In the genomic region with DNA sequence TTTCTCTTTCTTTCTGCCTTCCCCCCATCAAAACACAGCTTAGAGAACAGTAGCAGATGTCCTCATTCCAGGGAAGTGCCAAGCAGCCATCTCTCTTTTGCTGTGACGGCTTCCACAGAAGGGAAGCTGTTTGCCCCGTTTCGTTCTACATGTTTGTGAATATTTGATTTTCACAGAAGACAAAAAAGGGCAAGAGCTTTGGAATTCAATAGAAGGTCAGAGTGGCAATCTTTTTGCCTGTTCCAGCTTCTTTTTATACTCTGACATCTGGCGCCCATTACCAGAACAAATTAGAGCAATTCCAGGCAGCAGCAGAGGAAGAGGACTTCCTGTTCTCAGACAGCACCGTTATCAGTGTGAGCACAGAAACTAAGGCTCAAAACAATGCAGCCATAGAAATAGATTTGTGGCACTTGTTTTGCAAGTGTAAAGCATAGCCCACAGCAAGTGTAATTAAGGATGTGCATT, we compare ENCODE assay signal across 12 cellular contexts.
DNase-seq lines count a peak whose midpoint lies in the region; ATAC-seq and TF ChIP-seq lines count a peak whose summit lies in the region.
"Had no signal": no experiment of that assay in that cellular context is flagged by ENCODE, and none has a peak within 500 bp of the region (broad histone marks: within the 10 kb centered on the region; RNA-seq: fewer than 3 reads in every experiment).

No MANE protein-coding gene starts in this region.

- no peak overlapping the region for H3K4me3 Mint-ChIP-seq in natural killer cell treated with Interleukin-12 subunit alpha and Interleukin-12 subunit beta and Interleukin-15 and Interleukin-18, amount 100 ng/mL, for 72 hours
- H3K4me3 Mint-ChIP-seq: naive thymus-derived CD8-positive, alpha-beta T cell had no signal

- H3K4me2 ChIP-seq in OCI-LY3 (ENCODE audit: low read length), result peak overlapping the region; percentile 56
- H3K4me2 ChIP-seq: BLaER1, KMS-11 had no signal

- no peaks in the 10 kb centered on the region for H3K79me2 ChIP-seq in OCI-LY3 (ENCODE audit: low read length)

- no peaks in the 10 kb centered on the region for H3K36me3 ChIP-seq in OCI-LY3 (replicated peaks; ENCODE audit: low read depth, low read length)
- no peaks in the 10 kb centered on the region for H3K36me3 ChIP-seq in thyroid gland
- H3K36me3 ChIP-seq: BLaER1 had no signal

- TF ChIP-seq POLR2A in thyroid gland (IDR thresholded peaks at IDR 0.05), result no peak

- peaks cover 7% of the 10 kb centered on the region for H3K9me3 Mint-ChIP-seq in natural killer cell treated with Interleukin-12 subunit alpha and Interleukin-12 subunit beta and Interleukin-15 and Interleukin-18, amount 100 ng/mL, for 72 hours

- H3K27ac ChIP-seq in OCI-LY3 (ENCODE audit: low read length), result no peak overlapping the region
- peak overlapping the region; percentile 54 to 97 (median 88) for H3K27ac ChIP-seq in dorsolateral prefrontal cortex
- no peak overlapping the region for H3K27ac ChIP-seq in thyroid gland
- H3K27ac ChIP-seq: BLaER1, KMS-11 had no signal

- H3K4me1 Mint-ChIP-seq in natural killer cell treated with Interleukin-12 subunit alpha and Interleukin-12 subunit beta and Interleukin-15 and Interleukin-18, amount 100 ng/mL, for 72 hours (ENCODE audit: low read depth in 2 of 2), result no peaks in the 10 kb centered on the region
- H3K4me1 Mint-ChIP-seq: naive thymus-derived CD8-positive, alpha-beta T cell had no signal

- no peak for ATAC-seq in HG02840 (IDR thresholded peaks at IDR 0.05; ENCODE audit: low FRiP score, unreplicated experiment)
- no peak for ATAC-seq in natural killer cell treated with Interleukin-12 subunit alpha and Interleukin-12 subunit beta and Interleukin-15 and Interleukin-18, amount 100 ng/mL, for 72 hours
- ATAC-seq in HG02759 (IDR thresholded peaks at IDR 0.05; ENCODE audit: unreplicated experiment), result no peak
- ATAC-seq: naive thymus-derived CD8-positive, alpha-beta T cell had no signal

- TF ChIP-seq CTCF in OCI-LY3 (IDR thresholded peaks at IDR 0.05; ENCODE audit: low read depth, low read length), result no peak
- TF ChIP-seq CTCF in dorsolateral prefrontal cortex (IDR thresholded peaks at IDR 0.05 in 54 of 56, conservative IDR thresholded peaks at IDR 0.05 in 2 of 56; ENCODE audit: low read depth in 1 of 56, partially characterized antibody in 56 of 56), result peak in 6 of 56 donors; percentile 9 to 32 (median 18)
- no peak for TF ChIP-seq CTCF in thyroid gland (IDR thresholded peaks at IDR 0.05)

- H3K27me3 ChIP-seq in OCI-LY3 (ENCODE audit: low read depth, low read length), result no peaks in the 10 kb centered on the region
- no peaks in the 10 kb centered on the region for H3K27me3 ChIP-seq in dorsolateral prefrontal cortex
- H3K27me3 ChIP-seq in thyroid gland, result no peaks in the 10 kb centered on the region
- H3K27me3 ChIP-seq: BLaER1 had no signal

- WGBS in thyroid gland, 2 donors, result 37 to 46% methylated on average over 5 of the region's 5 CpGs

- H2AFZ ChIP-seq in OCI-LY3 (ENCODE audit: low read depth, low read length), result peak overlapping the region; percentile 68

- no peaks in the 10 kb centered on the region for H3K27me3 Mint-ChIP-seq in natural killer cell treated with Interleukin-12 subunit alpha and Interleukin-12 subunit beta and Interleukin-15 and Interleukin-18, amount 100 ng/mL, for 72 hours
- H3K27me3 Mint-ChIP-seq: naive thymus-derived CD8-positive, alpha-beta T cell had no signal

- H3K36me3 Mint-ChIP-seq in natural killer cell treated with Interleukin-12 subunit alpha and Interleukin-12 subunit beta and Interleukin-15 and Interleukin-18, amount 100 ng/mL, for 72 hours, result peaks cover 6% of the 10 kb centered on the region
- H3K36me3 Mint-ChIP-seq: naive thymus-derived CD8-positive, alpha-beta T cell had no signal

- H3K4me1 ChIP-seq in OCI-LY3 (ENCODE audit: low read length) (peaks cover 4% of the 10 kb centered on the region), thyroid gland (no peaks in the 10 kb centered on the region)
- H3K4me1 ChIP-seq: BLaER1 had no signal

- intact Hi-C loops in dorsolateral prefrontal cortex (cut with DNase I) (loop anchor here in 1 of 2 donors (5.0 kb wide), 1 partner anchor 121 kb away; no protein-coding TSS in a partner anchor), thyroid gland (cut with DNase I) (no loop called here)

- H3K4me3 ChIP-seq in OCI-LY3 (ENCODE audit: low read length) (peak overlapping the region; percentile 65), dorsolateral prefrontal cortex (peak overlapping the region in 58 of 59 donors; percentile 3 to 69 (median 44)), thyroid gland (replicated peaks in 1 of 3) (no peak overlapping the region)
- H3K4me3 ChIP-seq: BLaER1 had no signal

- no peak overlapping the region for H3K9ac ChIP-seq in OCI-LY3 (ENCODE audit: low read length)
- H3K9ac ChIP-seq: BLaER1, KMS-11 had no signal

- DNase-seq in C1 segment of cervical spinal cord (lab: John Stamatoyannopoulos, UW) (peak in 9 of 14 donors; percentile 8 to 92 (median 33)), dorsolateral prefrontal cortex (peak in 6 of 10 donors; percentile 11 to 50 (median 38)), middle frontal gyrus (ENCODE audit: extremely low spot score, low spot score) (peak; percentile 30), thyroid gland (no peak)
- DNase-seq in natural killer cell treated with Interleukin-12 subunit alpha and Interleukin-12 subunit beta and Interleukin-15 and Interleukin-18, amount 100 ng/mL, for 72 hours (ENCODE audit: low spot score), result no peak
- DNase-seq: activated T-cell treated with anti-CD3 and anti-CD28 coated beads, Interleukin-2, amount 50 U/mL, for 1 hour; naive thymus-derived CD8-positive, alpha-beta T cell had no signal

- H3K9me3 ChIP-seq in OCI-LY3 (ENCODE audit: insufficient read depth, low read length) (peaks cover 11% of the 10 kb centered on the region; the same call in 1 of the 2 replicates), thyroid gland (no peaks in the 10 kb centered on the region)

- no peaks in the 10 kb centered on the region for H4K20me1 ChIP-seq in OCI-LY3 (ENCODE audit: insufficient read depth, low read length)
- H4K20me1 ChIP-seq: BLaER1 had no signal

- no peak overlapping the region for H3K27ac Mint-ChIP-seq in natural killer cell treated with Interleukin-12 subunit alpha and Interleukin-12 subunit beta and Interleukin-15 and Interleukin-18, amount 100 ng/mL, for 72 hours
- H3K27ac Mint-ChIP-seq: naive thymus-derived CD8-positive, alpha-beta T cell had no signal

Comparison
In these comparisons a context has a peak if more than half of its experiments do, and no peak if none do; other contexts are left out.
1. DNase-seq: peak in C1 segment of cervical spinal cord (9 of 14), dorsolateral prefrontal cortex (6 of 10) and middle frontal gyrus (single experiment); none in thyroid gland (0 of 2) and natural killer cell treated with Interleukin-12 subunit alpha and Interleukin-12 subunit beta and Interleukin-15 and Interleukin-18, amount 100 ng/mL, for 72 hours (single experiment).
2. H3K27ac ChIP-seq: peak in dorsolateral prefrontal cortex (59 of 59); none in OCI-LY3 (single experiment) and thyroid gland (0 of 3).
3. H3K4me3 ChIP-seq: peak in OCI-LY3 (single experiment) and dorsolateral prefrontal cortex (58 of 59); none in thyroid gland (0 of 3).